8 cellular contexts compared by ENCODE assay signal in the genomic region with DNA sequence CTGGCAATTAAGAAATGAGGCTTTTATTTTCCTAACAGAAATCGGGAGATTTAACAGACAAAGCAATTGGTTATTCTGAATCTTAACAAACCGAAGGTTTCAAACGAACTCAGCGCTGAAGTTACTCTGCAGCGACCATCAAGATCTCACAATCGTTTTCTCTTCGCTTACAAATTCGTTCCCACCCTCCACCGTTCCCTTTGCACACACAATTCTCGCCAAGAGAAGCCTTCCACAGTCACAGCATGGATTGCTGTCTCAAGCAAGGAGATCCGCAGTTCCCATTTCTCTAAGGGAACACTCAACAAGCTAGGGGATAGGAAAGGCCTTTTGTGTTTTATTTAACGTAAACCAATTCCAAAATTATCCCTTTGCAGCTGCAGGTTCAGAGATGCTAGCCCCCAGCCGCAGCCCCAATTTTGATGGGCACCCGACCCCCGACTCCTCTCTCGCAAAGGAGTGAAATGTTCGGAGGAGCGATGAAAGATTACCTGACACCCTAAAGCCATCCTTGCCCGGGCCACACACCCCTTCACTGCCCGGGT. TPM values are rescaled to one million over a fixed set of nuclear protein-coding genes. Genes with fewer than 3 reads are reported as not detected.
DNase-seq lines count a peak whose midpoint lies in the region; ATAC-seq, FAIRE-seq and TF ChIP-seq lines count a peak whose summit lies in the region.

No MANE protein-coding gene starts in this region.

- TF ChIP-seq CTCF in keratinocyte (optimal IDR thresholded peaks at IDR 0.05 in 1 of 3, IDR thresholded peaks at IDR 0.05 in 1 of 3, conservative IDR thresholded peaks at IDR 0.05 in 1 of 3; ENCODE audit: extremely low read depth in 1 of 3, insufficient read depth in 2 of 3, low read length in 3 of 3), result no peak

- peak overlapping the region; percentile 90 for H3K4me3 ChIP-seq in CD8-positive, alpha-beta memory T cell (ENCODE audit: low read length)
- peak overlapping the region; percentile 95 for H3K4me3 ChIP-seq in Karpas-422 (ENCODE audit: low read length)
- H3K4me3 ChIP-seq in keratinocyte (ENCODE audit: control insufficient read depth in 2 of 3, extremely low read depth in 1 of 3, insufficient read depth in 2 of 3, low read depth in 1 of 3, low read length in 3 of 3), result peak overlapping the region; percentile 52 to 74 (median 67)

- no peaks in the 10 kb centered on the region for H3K27me3 ChIP-seq in CD8-positive, alpha-beta memory T cell (ENCODE audit: insufficient read depth, low read length, poor library complexity, severe bottlenecking)
- H3K27me3 ChIP-seq in Karpas-422 (ENCODE audit: low read length) (no peaks in the 10 kb centered on the region), keratinocyte (ENCODE audit: control insufficient read depth, extremely low read depth, insufficient read depth, low read length) (no peaks in the 10 kb centered on the region)

- H3K79me2 ChIP-seq in Karpas-422 (ENCODE audit: low read length) (peaks cover 57% of the 10 kb centered on the region), keratinocyte (ENCODE audit: control insufficient read depth, insufficient read depth, low read length) (peaks cover 55% of the 10 kb centered on the region)

- H3K4me2 ChIP-seq in Karpas-422 (ENCODE audit: low read depth, low read length, poor library complexity, severe bottlenecking) (peak overlapping the region; percentile 89), keratinocyte (ENCODE audit: control insufficient read depth, extremely low read depth, insufficient read depth, low read depth, low read length) (peak overlapping the region; percentile 92)

- dilution Hi-C loops in keratinocyte (cut with MboI; ENCODE audit: extremely low pct_ligation_motif_present, low sequenced_read_pairs), result no loop called here

- no peaks in the 10 kb centered on the region for H3K9me2 ChIP-seq in Karpas-422 (replicated peaks; ENCODE audit: insufficient read depth, low read length)

- no peaks in the 10 kb centered on the region for H3K9me3 Mint-ChIP-seq in CD8-positive, alpha-beta memory T cell
- no peaks in the 10 kb centered on the region for H3K9me3 Mint-ChIP-seq in stimulated activated memory B cell treated with anti-CD40 and anti-IgM and Interleukin-4, amounts not matched to agents 10 μg/mL and 1 μg/mL and 100 μg/mL, for 72 hours

- DNase-seq in CD8-positive, alpha-beta memory T cell, result peak in 2 of 5 donors; percentile 0 to 20
- DNase-seq in Karpas-422 (peak; percentile 42), astrocyte of the hippocampus (ENCODE audit: low read depth, low spot score) (peak; percentile 48), keratinocyte (ENCODE audit: low read depth, low spot score) (no peak), NCI-H2196 (lab: John Stamatoyannopoulos, UW; ENCODE audit: unreplicated experiment) (no peak)

- peaks cover 0 to 16% (median 0%) of the 10 kb centered on the region in 3 donors for H3K36me3 Mint-ChIP-seq in CD8-positive, alpha-beta memory T cell
- no peaks in the 10 kb centered on the region for H3K36me3 Mint-ChIP-seq in stimulated activated memory B cell treated with anti-CD40 and anti-IgM and Interleukin-4, amounts not matched to agents 10 μg/mL and 1 μg/mL and 100 μg/mL, for 72 hours

- no peaks in the 10 kb centered on the region for H3K27me3 Mint-ChIP-seq in CD8-positive, alpha-beta memory T cell
- no peaks in the 10 kb centered on the region for H3K27me3 Mint-ChIP-seq in stimulated activated memory B cell treated with anti-CD40 and anti-IgM and Interleukin-4, amounts not matched to agents 10 μg/mL and 1 μg/mL and 100 μg/mL, for 72 hours

- H2AFZ ChIP-seq in Karpas-422 (ENCODE audit: low read length), result peak overlapping the region; percentile 54; the same call in 1 of the 2 replicates
- peak overlapping the region; percentile 80 for H2AFZ ChIP-seq in keratinocyte (ENCODE audit: control insufficient read depth, low read length)

- H3K9ac ChIP-seq in Karpas-422 (ENCODE audit: low read length), result peak overlapping the region; percentile 94
- H3K9ac ChIP-seq in keratinocyte (ENCODE audit: control insufficient read depth, extremely low read depth, insufficient read depth, low read length), result peak overlapping the region; percentile 88

- H3K9me3 ChIP-seq in CD8-positive, alpha-beta memory T cell (ENCODE audit: low read length), result no peaks in the 10 kb centered on the region
- no peaks in the 10 kb centered on the region for H3K9me3 ChIP-seq in Karpas-422 (ENCODE audit: low read length)
- no peaks in the 10 kb centered on the region for H3K9me3 ChIP-seq in keratinocyte (ENCODE audit: control insufficient read depth, low read depth, low read length)

- H4K20me1 ChIP-seq in Karpas-422 (ENCODE audit: insufficient read depth, low read depth, low read length), result peaks cover 8% of the 10 kb centered on the region; the same call in 1 of the 2 replicates
- no peaks in the 10 kb centered on the region for H4K20me1 ChIP-seq in keratinocyte (ENCODE audit: control insufficient read depth, extremely low read depth, insufficient read depth, low read length)

- H3K9me1 ChIP-seq in keratinocyte (ENCODE audit: control insufficient read depth, extremely low read depth, insufficient read depth, low read length), result peaks cover 6% of the 10 kb centered on the region

- peak; percentile 48 for FAIRE-seq in keratinocyte (lab: Jason Lieb, UNC)

- no peaks in the 10 kb centered on the region for H3K36me3 ChIP-seq in CD8-positive, alpha-beta memory T cell (ENCODE audit: insufficient read depth, low read length)
- H3K36me3 ChIP-seq in Karpas-422 (ENCODE audit: insufficient read depth, low read length) (no peaks in the 10 kb centered on the region), keratinocyte (ENCODE audit: control insufficient read depth in 2 of 2, extremely low read depth in 1 of 2, insufficient read depth in 2 of 2, low read length in 2 of 2) (no peaks in the 10 kb centered on the region)

- POLR2A ChIA-PET in CD8-positive, alpha-beta memory T cell (lab: Charles Lee), result interaction anchor here (1.0 to 2.2 kb wide), 3 partner anchors 12 to 20 kb away, joined by 3 to 10 read pairs (median 6); no protein-coding TSS in a partner anchor

- H3K27ac ChIP-seq in CD8-positive, alpha-beta memory T cell (ENCODE audit: low read depth, low read length), result peak overlapping the region; percentile 89
- H3K27ac ChIP-seq in Karpas-422 (ENCODE audit: low read length) (peak overlapping the region; percentile 42), keratinocyte (ENCODE audit: control insufficient read depth, insufficient read depth, low read length) (peak overlapping the region; percentile 64)

- CTCF ChIA-PET in CD8-positive, alpha-beta memory T cell (lab: Charles Lee), result interaction anchor here (1.0 to 7.8 kb wide), 5 partner anchors 14 to 50 kb away, joined by 3 to 72 read pairs (median 3); partner anchors contain the start of gene SZRD1

- H3K4me3 Mint-ChIP-seq in CD8-positive, alpha-beta memory T cell, result peak overlapping the region; percentile 86 to 99 (median 95)
- H3K4me3 Mint-ChIP-seq in stimulated activated memory B cell treated with anti-CD40 and anti-IgM and Interleukin-4, amounts not matched to agents 10 μg/mL and 1 μg/mL and 100 μg/mL, for 72 hours, result peak overlapping the region; percentile 96

- H3K27ac Mint-ChIP-seq in CD8-positive, alpha-beta memory T cell, result peak overlapping the region; percentile 70 to 99 (median 96)
- peak overlapping the region; percentile 95 for H3K27ac Mint-ChIP-seq in stimulated activated memory B cell treated with anti-CD40 and anti-IgM and Interleukin-4, amounts not matched to agents 10 μg/mL and 1 μg/mL and 100 μg/mL, for 72 hours

- ATAC-seq in stimulated activated memory B cell treated with anti-CD40 and anti-IgM and Interleukin-4, amounts not matched to agents 10 μg/mL and 1 μg/mL and 100 μg/mL, for 72 hours, result no peak
- no peak for ATAC-seq in HG03039 (IDR thresholded peaks at IDR 0.05; ENCODE audit: unreplicated experiment)
- ATAC-seq in GM18519 (IDR thresholded peaks at IDR 0.05; ENCODE audit: low FRiP score, unreplicated experiment), result no peak

- H3K4me1 Mint-ChIP-seq in CD8-positive, alpha-beta memory T cell, result peaks cover 29 to 42% (median 40%) of the 10 kb centered on the region in 3 donors
- H3K4me1 Mint-ChIP-seq in stimulated activated memory B cell treated with anti-CD40 and anti-IgM and Interleukin-4, amounts not matched to agents 10 μg/mL and 1 μg/mL and 100 μg/mL, for 72 hours, result peaks cover 34% of the 10 kb centered on the region

- H3K4me1 ChIP-seq in CD8-positive, alpha-beta memory T cell (ENCODE audit: insufficient read depth, low read length), result peaks cover 31% of the 10 kb centered on the region
- H3K4me1 ChIP-seq in Karpas-422 (ENCODE audit: low read length) (peaks cover 26% of the 10 kb centered on the region), keratinocyte (ENCODE audit: control insufficient read depth, extremely low read depth, insufficient read depth, low read length) (peaks cover 12% of the 10 kb centered on the region)

RNA-seq across cellular contexts. Expression of gene FBXO42, which starts 0.8 kb away (rescaled TPM):
- total RNA-seq in CD8-positive, alpha-beta memory T cell, result 10 to 100 TPM; 15.7 to 16.9 TPM
- 23.8 TPM for polyA plus RNA-seq in CD8-positive, alpha-beta memory T cell
- total RNA-seq in Karpas-422 (2014; rRNA removed; shearing (Covaris generic); ENCODE audit: low replicate concordance), result 27.9 and 31.7 TPM in 2 replicates
- 14.1 to 18.0 TPM (median 15.8 TPM) in 3 replicates for polyA plus RNA-seq in keratinocyte
- 5.3 TPM for polyA plus RNA-seq in keratinocyte (2011; ENCODE audit: low read depth)
- polyA plus RNA-seq in keratinocyte (2011; cell fraction: cytosol; rRNA removed), result 12.1 and 14.3 TPM in 2 replicates
- 30.5 and 34.1 TPM in 2 replicates for polyA plus RNA-seq in keratinocyte (2011; cell fraction: nucleus; rRNA removed)
- 9.9 and 17.7 TPM in 2 replicates for polyA plus RNA-seq in keratinocyte (2012; ENCODE audit: low replicate concordance)
- polyA minus RNA-seq in keratinocyte, result 21.3 to 24.7 TPM (median 23.3 TPM) in 3 replicates
- polyA minus RNA-seq in keratinocyte (2011; cell fraction: cytosol; rRNA and poly(A)+ RNA removed), result 12.1 TPM
- 18.6 and 33.8 TPM in 2 replicates for polyA minus RNA-seq in keratinocyte (2011; cell fraction: nucleus; rRNA and poly(A)+ RNA removed)

RNA-seq across cellular contexts. Expression of gene SZRD1, which starts 15.5 kb away (rescaled TPM):
- total RNA-seq in CD8-positive, alpha-beta memory T cell, result 100 to 1,000 TPM; 208 to 216 TPM
- polyA plus RNA-seq in CD8-positive, alpha-beta memory T cell, result 49.2 TPM
- 34.5 and 52.2 TPM in 2 replicates for total RNA-seq in Karpas-422 (2014; rRNA removed; shearing (Covaris generic); ENCODE audit: low replicate concordance)
- 68.7 to 106 TPM (median 74.1 TPM) in 3 replicates for polyA plus RNA-seq in keratinocyte
- polyA plus RNA-seq in keratinocyte (2011; ENCODE audit: low read depth), result 15.9 TPM
- polyA plus RNA-seq in keratinocyte (2011; cell fraction: cytosol; rRNA removed), result 97.4 and 123 TPM in 2 replicates
- 51.5 and 63.8 TPM in 2 replicates for polyA plus RNA-seq in keratinocyte (2011; cell fraction: nucleus; rRNA removed)
- polyA plus RNA-seq in keratinocyte (2012; ENCODE audit: low replicate concordance), result 46.3 and 98.1 TPM in 2 replicates
- 61.1 to 116 TPM (median 67.7 TPM) in 3 replicates for polyA minus RNA-seq in keratinocyte
- polyA minus RNA-seq in keratinocyte (2011; cell fraction: cytosol; rRNA and poly(A)+ RNA removed), result 87.9 TPM
- 23.2 and 34.7 TPM in 2 replicates for polyA minus RNA-seq in keratinocyte (2011; cell fraction: nucleus; rRNA and poly(A)+ RNA removed)

Comparison
In these comparisons a context has a peak if more than half of its experiments do, and no peak if none do; other contexts are left out.
1. DNase-seq: peak in Karpas-422 (single experiment) and astrocyte of the hippocampus (single experiment); none in keratinocyte (single experiment) and NCI-H2196 (single experiment).
2. Peak in every context shown above with its lines, with median percentiles within 50 percentile points of each other: H3K27ac ChIP-seq and H3K4me3 ChIP-seq.